ENCODE assay signal across 17 cellular contexts in genomic region chr12:26090853-26091510, GRCh38. TPM values are rescaled to one million over a fixed set of nuclear protein-coding genes. Genes with fewer than 3 reads are reported as not detected.
A peak's percentile ranks its signal among the peaks of the same experiment; 100 is the strongest.
DNase-seq lines count a peak whose midpoint lies in the region; ATAC-seq and TF ChIP-seq lines count a peak whose summit lies in the region.
"Had no signal": no experiment of that assay in that cellular context is flagged by ENCODE, and none has a peak within 500 bp of the region (broad histone marks: within the 10 kb centered on the region; RNA-seq: fewer than 3 reads in every experiment).

No MANE protein-coding gene starts in this region.

- H2AK9ac ChIP-seq in IMR-90 (replicated peaks; ENCODE audit: low read depth, low read length, poor library complexity), result no peak overlapping the region

- H3K9me3 ChIP-seq in IMR-90 (ENCODE audit: control insufficient read depth, insufficient read depth, low read length), result no peaks in the 10 kb centered on the region
- no peaks in the 10 kb centered on the region for H3K9me3 ChIP-seq in Karpas-422 (ENCODE audit: low read length)

- H4K5ac ChIP-seq in IMR-90 (ENCODE audit: low read depth, low read length) (no peak overlapping the region), mesendoderm (ENCODE audit: low read length) (no peak overlapping the region)

- H2BK20ac ChIP-seq in IMR-90 (ENCODE audit: low read depth, low read length), result 0 out of 2 replicates have a peak overlapping the region, but pooled peaks have one; percentile 11

- H2AFZ ChIP-seq in IMR-90 (replicated peaks; ENCODE audit: low read length, poor library complexity) (no peak overlapping the region), Karpas-422 (ENCODE audit: low read length) (no peak overlapping the region)
- H2AFZ ChIP-seq: GM23248 had no signal

- CTCF ChIA-PET in IMR-90 (lab: Yijun Ruan, JAX), result interaction anchor here (1.0 kb wide), 1 partner anchor 11 kb away, joined by 4 read pairs; no protein-coding TSS in a partner anchor

- H3K4me2 ChIP-seq in IMR-90 (ENCODE audit: low read depth, low read length), result no peak overlapping the region
- no peak overlapping the region for H3K4me2 ChIP-seq in mesendoderm (ENCODE audit: low read length)
- H3K4me2 ChIP-seq in Karpas-422 (ENCODE audit: low read depth, low read length, poor library complexity, severe bottlenecking), result no peak overlapping the region

- H3K4ac ChIP-seq in IMR-90 (ENCODE audit: low read depth, low read length) (no peak overlapping the region; the same call in 1 of the 2 replicates), mesendoderm (ENCODE audit: low read depth, low read length) (no peak overlapping the region)

- POLR2A ChIA-PET in IMR-90 (lab: Charles Lee; ENCODE audit: unreplicated experiment), result interaction anchor here (0.6 kb wide), 1 partner anchor 11 kb away, joined by 3 read pairs; no protein-coding TSS in a partner anchor

- no peak overlapping the region for H2BK15ac ChIP-seq in IMR-90 (ENCODE audit: low read depth, low read length)
- H2BK15ac ChIP-seq in mesendoderm (replicated peaks; ENCODE audit: low read depth), result no peak overlapping the region

- H3K9me1 ChIP-seq in IMR-90 (ENCODE audit: insufficient read depth, low read length), result peaks cover 3% of the 10 kb centered on the region

- TF ChIP-seq CTCF in IMR-90 (conservative IDR thresholded peaks at IDR 0.05; ENCODE audit: low read depth, low read length), result no peak
- TF ChIP-seq CTCF in astrocyte of the spinal cord (IDR thresholded peaks at IDR 0.05; ENCODE audit: low read depth, low read length), result no peak

- peak overlapping the region; percentile 44; the same call in 1 of the 2 replicates for H3K14ac ChIP-seq in IMR-90 (replicated peaks; ENCODE audit: low read depth, low read length)

- H3K56ac ChIP-seq in IMR-90 (ENCODE audit: extremely low read depth, insufficient read depth, low read length) (no peak overlapping the region), mesendoderm (ENCODE audit: low read length) (no peak overlapping the region)

- H3K36me3 ChIP-seq in IMR-90 (ENCODE audit: control insufficient read depth, insufficient read depth, low read length) (no peaks in the 10 kb centered on the region), mesendoderm (ENCODE audit: control insufficient read depth, insufficient read depth, low read length) (no peaks in the 10 kb centered on the region), Karpas-422 (ENCODE audit: insufficient read depth, low read length) (no peaks in the 10 kb centered on the region)

- no peak for TF ChIP-seq POLR2A in IMR-90 (IDR thresholded peaks at IDR 0.05; ENCODE audit: low read depth, low read length)

- H2AK5ac ChIP-seq in IMR-90 (ENCODE audit: low read depth, low read length) (peak overlapping the region; percentile 72; the same call in 1 of the 2 replicates), mesendoderm (ENCODE audit: low read length) (no peak overlapping the region)

- ATAC-seq in IMR-90 (ENCODE audit: low read depth) (peak; percentile 51), HG02571 (IDR thresholded peaks at IDR 0.05; ENCODE audit: unreplicated experiment) (no peak), HG03342 (IDR thresholded peaks at IDR 0.05; ENCODE audit: unreplicated experiment) (no peak)
- ATAC-seq: left lobe of liver; naive thymus-derived CD8-positive, alpha-beta T cell had no signal

- H3K4me3 ChIP-seq in IMR-90 (ENCODE audit: insufficient read depth, low read depth, low read length), result no peak overlapping the region
- no peak overlapping the region for H3K4me3 ChIP-seq in astrocyte of the spinal cord (ENCODE audit: low read depth, low read length)
- H3K4me3 ChIP-seq in mesendoderm (ENCODE audit: low read length), result no peak overlapping the region
- no peak overlapping the region for H3K4me3 ChIP-seq in Karpas-422 (ENCODE audit: low read length)
- H3K4me3 ChIP-seq: GM23248 had no signal

- H3K79me2 ChIP-seq in mesendoderm (ENCODE audit: control insufficient read depth, insufficient read depth, low read length) (no peaks in the 10 kb centered on the region), Karpas-422 (ENCODE audit: low read length) (no peaks in the 10 kb centered on the region)

- no peaks in the 10 kb centered on the region for H3K79me1 ChIP-seq in IMR-90 (ENCODE audit: low read depth in 1 of 2, low read length in 2 of 2)
- no peaks in the 10 kb centered on the region for H3K79me1 ChIP-seq in mesendoderm (ENCODE audit: low read length)

- no peaks in the 10 kb centered on the region for H3K9me2 ChIP-seq in Karpas-422 (replicated peaks; ENCODE audit: insufficient read depth, low read length)

- intact Hi-C loops in IMR-90 (cut with micrococcal nuclease), result loop anchor here (5.0 to 10.0 kb wide), 2 partner anchors 654 to 794 kb away; no protein-coding TSS in a partner anchor

- BruUV-seq in IMR-90 (replicated peaks; lab: Mats Ljungman, UMichigan), result no TSS peak

- in situ Hi-C loops in IMR-90 (cut with MboI; ENCODE audit: low sequenced_read_pairs), result no loop called here
- in situ Hi-C loops in astrocyte of the spinal cord (cut with HindIII; ENCODE audit: low sequenced_read_pairs), result no loop called here

- H3K9ac ChIP-seq in IMR-90 (ENCODE audit: low read depth, low read length) (no peak overlapping the region), mesendoderm (ENCODE audit: low read length) (no peak overlapping the region), Karpas-422 (ENCODE audit: low read length) (no peak overlapping the region)
- H3K9ac ChIP-seq: GM23248 had no signal

- H4K20me1 ChIP-seq in IMR-90 (ENCODE audit: insufficient read depth, low read length), result no peaks in the 10 kb centered on the region
- H4K20me1 ChIP-seq in Karpas-422 (ENCODE audit: insufficient read depth, low read depth, low read length), result no peaks in the 10 kb centered on the region

- no peak for TF ChIP-seq RAD21 in IMR-90 (IDR thresholded peaks at IDR 0.05; ENCODE audit: low read length)

- H3K4me1 ChIP-seq in IMR-90 (ENCODE audit: control insufficient read depth, insufficient read depth, low read length), result peaks cover 4% of the 10 kb centered on the region; the same call in 1 of the 2 replicates
- H3K4me1 ChIP-seq in mesendoderm (ENCODE audit: control insufficient read depth, low read depth, low read length), result peaks cover 2% of the 10 kb centered on the region
- no peaks in the 10 kb centered on the region for H3K4me1 ChIP-seq in Karpas-422 (ENCODE audit: low read length)

- H4K8ac ChIP-seq in IMR-90 (ENCODE audit: low read depth in 2 of 2, low read length in 2 of 2) (no peak overlapping the region), mesendoderm (ENCODE audit: low read depth, low read length) (no peak overlapping the region)

- WGBS in IMR-90 (ENCODE audit: extremely low coverage in 2 of 2, insufficient read length in 1 of 2), 2 experiments, result 80% methylated on average over 3 of the region's 11 CpGs; no CpG with 5 or more reads in 1 of the 2 experiments
- WGBS in mesendoderm (ENCODE audit: extremely low coverage, insufficient coverage, low lambda C conversion rate), result no CpG with 5 or more reads among the region's 11 CpGs

- no peaks in the 10 kb centered on the region for H3K27me3 ChIP-seq in IMR-90 (ENCODE audit: control insufficient read depth, insufficient read depth, low read length)
- no peaks in the 10 kb centered on the region for H3K27me3 ChIP-seq in mesendoderm (ENCODE audit: insufficient read depth, low read length, poor library complexity)
- H3K27me3 ChIP-seq in Karpas-422 (ENCODE audit: low read length), result no peaks in the 10 kb centered on the region
- H3K27me3 ChIP-seq: dorsolateral prefrontal cortex had no signal

- no peak overlapping the region for H3K27ac ChIP-seq in IMR-90 (ENCODE audit: insufficient read depth, low read length)
- no peak overlapping the region for H3K27ac ChIP-seq in mesendoderm (ENCODE audit: low read depth, low read length)
- no peak overlapping the region for H3K27ac ChIP-seq in Karpas-422 (ENCODE audit: low read length)
- H3K27ac ChIP-seq: dorsolateral prefrontal cortex, GM23248 had no signal

- no peak overlapping the region for H3K18ac ChIP-seq in IMR-90 (ENCODE audit: low read depth, low read length)
- no peak overlapping the region for H3K18ac ChIP-seq in mesendoderm (ENCODE audit: low read length)

- no peak overlapping the region for H4K91ac ChIP-seq in IMR-90 (ENCODE audit: insufficient read depth, low read depth, low read length)

- dilution Hi-C loops in IMR-90 (cut with HindIII; ENCODE audit: low sequenced_read_pairs, unreplicated experiment), result no loop called here

- no peak overlapping the region for H3K23ac ChIP-seq in IMR-90 (ENCODE audit: low read depth, low read length)
- H3K23ac ChIP-seq in mesendoderm (ENCODE audit: low read length), result no peak overlapping the region

- peak; percentile 34 for DNase-seq in EH (ENCODE audit: low read depth)
- DNase-seq in IMR-90, result peak; percentile 12
- DNase-seq in astrocyte of the spinal cord (ENCODE audit: low read depth, low spot score), result peak; percentile 14
- peak; percentile 63 for DNase-seq in mesendoderm
- no peak for DNase-seq in Karpas-422
- DNase-seq in nucleus accumbens (lab: John Stamatoyannopoulos, UW), result no peak
- DNase-seq: activated naive CD4-positive, alpha-beta T cell treated with Interleukin-2 at 50 U/mL for 16 hours; GM23248; MV-4-11; naive thymus-derived CD8-positive, alpha-beta T cell; NCI-H2107; Right ventricle myocardium superior had no signal

- H2BK120ac ChIP-seq in IMR-90 (ENCODE audit: low read depth, low read length) (no peak overlapping the region; the same call in 1 of the 2 replicates), mesendoderm (ENCODE audit: low read depth, low read length) (no peak overlapping the region)

- H2BK5ac ChIP-seq in IMR-90 (ENCODE audit: low read depth, low read length, poor library complexity, severe bottlenecking) (no peak overlapping the region), mesendoderm (ENCODE audit: low read length) (no peak overlapping the region)

TF ChIP-seq in IMR-90, 13 proteins besides CTCF, POLR2A, EP300 and RAD21 (continues in another document):
- TF ChIP-seq FOS (IDR thresholded peaks at IDR 0.05; ENCODE audit: low read depth, low read length) (no peak), RFX5 (IDR thresholded peaks at IDR 0.05; ENCODE audit: low read depth, low read length) (no peak), BHLHE40 (IDR thresholded peaks at IDR 0.05; ENCODE audit: low read depth, low read length) (no peak), CEBPB (IDR thresholded peaks at IDR 0.05; ENCODE audit: low read depth, low read length) (no peak), RCOR1 (IDR thresholded peaks at IDR 0.05; ENCODE audit: insufficient replicate concordance, low read length) (no peak), NFE2L2 (IDR thresholded peaks at IDR 0.05; ENCODE audit: low read depth, low read length) (no peak), MXI1 (IDR thresholded peaks at IDR 0.05; ENCODE audit: borderline replicate concordance, low read depth, low read length) (no peak)

RNA-seq across cellular contexts. Expression of gene BHLHE41, which starts 33.9 kb away (rescaled TPM):
- total RNA-seq in IMR-90 (2012; rRNA removed), result 0.72 and 1.1 TPM in 2 replicates
- polyA plus RNA-seq in IMR-90 (2012; rRNA removed), result 3.8 and 5.2 TPM in 2 replicates
- polyA plus RNA-seq in IMR-90 (2012; cell fraction: cytosol; rRNA removed), result 0.64 and 1.6 TPM in 2 replicates
- polyA plus RNA-seq in IMR-90 (2012; cell fraction: nucleus; rRNA removed; ENCODE audit: low replicate concordance), result 5.6 and 8.7 TPM in 2 replicates
- 0.08 TPM for polyA plus RNA-seq in mesendoderm (2013, experiment 1 of 2)
- polyA plus RNA-seq in mesendoderm (2013, experiment 2 of 2), result 0.13 TPM
- total RNA-seq in Karpas-422 (2014; rRNA removed; shearing (Covaris generic); ENCODE audit: low replicate concordance), result 1.6 and 2.2 TPM in 2 replicates
- total RNA-seq: T-helper 2 cell treated with Interferon-gamma antibody and Interleukin-4, amounts not matched to agents 100 ng/mL and 5 ng/mL, for 36 hours had no signal

Comparison
In these comparisons a context has a peak if more than half of its experiments do, and no peak if none do; other contexts are left out.
1. DNase-seq: peak in EH (single experiment), IMR-90 (single experiment), astrocyte of the spinal cord (single experiment) and mesendoderm (single experiment); none in Karpas-422 (single experiment) and nucleus accumbens (0 of 56).